Comparison of ENCODE assay signal across 8 cellular contexts in genomic region chr2:226791056-226791486, GRCh38. TPM values are rescaled to one million over a fixed set of nuclear protein-coding genes. Genes with fewer than 3 reads are reported as not detected.
DNase-seq lines count a peak whose midpoint lies in the region; ATAC-seq and TF ChIP-seq lines count a peak whose summit lies in the region.

No MANE protein-coding gene starts in this region.

- ATAC-seq in GM21528 (IDR thresholded peaks at IDR 0.05; ENCODE audit: low FRiP score, unreplicated experiment) (peak; percentile 75), mucosa of descending colon (peak; percentile 63)

- no peak for TF ChIP-seq CTCF in mucosa of descending colon (IDR thresholded peaks at IDR 0.05)

- H3K27me3 ChIP-seq in HUES6 (ENCODE audit: control insufficient read depth, insufficient read depth, low read length), result no peaks in the 10 kb centered on the region

- DNase-seq in NOMO-1 (lab: John Stamatoyannopoulos, UW; ENCODE audit: unreplicated experiment in 2 of 2) (peak; percentile 47 to 51), NOMO-1 treated with dmso at 0.1 percent for 144 hours (lab: John Stamatoyannopoulos, UW; ENCODE audit: unreplicated experiment) (no peak), SW 1271 (lab: John Stamatoyannopoulos, UW) (peak; percentile 23 to 73), epithelial cell of prostate (ENCODE audit: low read depth, low spot score) (no peak), mucosa of descending colon (peak in 1 of 3 donors; percentile 74)

- H3K9me3 ChIP-seq in HUES6 (ENCODE audit: control insufficient read depth, insufficient read depth, low read depth, low read length) (no peaks in the 10 kb centered on the region), mucosa of descending colon (no peaks in the 10 kb centered on the region)

- H3K36me3 ChIP-seq in HUES6 (ENCODE audit: control insufficient read depth, insufficient read depth, low read length), result peaks cover 12% of the 10 kb centered on the region
- no peaks in the 10 kb centered on the region for H3K36me3 ChIP-seq in mucosa of descending colon (ENCODE audit: low read depth)
- peaks cover under 1% of the 10 kb centered on the region for H3K36me3 ChIP-seq in urinary bladder (ENCODE audit: insufficient read depth)

- intact Hi-C loops in mucosa of descending colon (cut with DNase I, micrococcal nuclease), result loop anchor here (10.0 kb wide), 2 partner anchors 56 to 136 kb away; no protein-coding TSS in a partner anchor

- WGBS in urinary bladder, result 2% methylated on average over 24 of the region's 24 CpGs

- H3K9ac ChIP-seq in HUES6 (ENCODE audit: low read length), result peak overlapping the region; percentile 96

- peaks cover 42% of the 10 kb centered on the region for H3K4me1 ChIP-seq in HUES6 (ENCODE audit: control insufficient read depth, insufficient read depth, low read length)
- H3K4me1 ChIP-seq in mucosa of descending colon (ENCODE audit: low read depth), result peaks cover 19% of the 10 kb centered on the region
- H3K4me1 ChIP-seq in urinary bladder (ENCODE audit: insufficient read depth), result no peaks in the 10 kb centered on the region

- H3K4me3 ChIP-seq in HUES6 (ENCODE audit: low read depth, low read length) (peak overlapping the region; percentile 72), mucosa of descending colon (peak overlapping the region; percentile 38), urinary bladder (ENCODE audit: low read depth, low read length) (peak overlapping the region; percentile 70)

- H3K27ac ChIP-seq in HUES6 (ENCODE audit: low read depth, low read length) (peak overlapping the region; percentile 93), epithelial cell of prostate (peak overlapping the region; percentile 96), urinary bladder (ENCODE audit: low read depth) (peak overlapping the region; percentile 88)

RNA-seq across cellular contexts. Expression of gene IRS1, which starts 8.5 kb away (rescaled TPM):
- 10 to 100 TPM in 2 of 3 donors, 1 to 10 TPM in 1; 8.1 to 29.0 (median 13.5) TPM for total RNA-seq in mucosa of descending colon
- 28.5 TPM for total RNA-seq in urinary bladder
- 26.8 TPM for polyA plus RNA-seq in urinary bladder

RNA-seq across cellular contexts. Expression of gene RHBDD1, which starts 44.8 kb away (rescaled TPM):
- total RNA-seq in mucosa of descending colon, result 10 to 100 TPM; 28.7 to 41.6 (median 30.5) TPM
- total RNA-seq in urinary bladder, result 73.5 TPM
- 15.1 TPM for polyA plus RNA-seq in urinary bladder

Comparison
In these comparisons a context has a peak if more than half of its experiments do, and no peak if none do; other contexts are left out.
1. DNase-seq: peak in NOMO-1 (2 of 2) and SW 1271 (2 of 2); none in NOMO-1 treated with dmso at 0.1 percent for 144 hours (single experiment) and epithelial cell of prostate (single experiment).
2. Peak in every context shown above with its lines, with median percentiles within 50 percentile points of each other: H3K27ac ChIP-seq and H3K4me3 ChIP-seq.